ENCODE assay signal across 8 cellular contexts in the genomic region with DNA sequence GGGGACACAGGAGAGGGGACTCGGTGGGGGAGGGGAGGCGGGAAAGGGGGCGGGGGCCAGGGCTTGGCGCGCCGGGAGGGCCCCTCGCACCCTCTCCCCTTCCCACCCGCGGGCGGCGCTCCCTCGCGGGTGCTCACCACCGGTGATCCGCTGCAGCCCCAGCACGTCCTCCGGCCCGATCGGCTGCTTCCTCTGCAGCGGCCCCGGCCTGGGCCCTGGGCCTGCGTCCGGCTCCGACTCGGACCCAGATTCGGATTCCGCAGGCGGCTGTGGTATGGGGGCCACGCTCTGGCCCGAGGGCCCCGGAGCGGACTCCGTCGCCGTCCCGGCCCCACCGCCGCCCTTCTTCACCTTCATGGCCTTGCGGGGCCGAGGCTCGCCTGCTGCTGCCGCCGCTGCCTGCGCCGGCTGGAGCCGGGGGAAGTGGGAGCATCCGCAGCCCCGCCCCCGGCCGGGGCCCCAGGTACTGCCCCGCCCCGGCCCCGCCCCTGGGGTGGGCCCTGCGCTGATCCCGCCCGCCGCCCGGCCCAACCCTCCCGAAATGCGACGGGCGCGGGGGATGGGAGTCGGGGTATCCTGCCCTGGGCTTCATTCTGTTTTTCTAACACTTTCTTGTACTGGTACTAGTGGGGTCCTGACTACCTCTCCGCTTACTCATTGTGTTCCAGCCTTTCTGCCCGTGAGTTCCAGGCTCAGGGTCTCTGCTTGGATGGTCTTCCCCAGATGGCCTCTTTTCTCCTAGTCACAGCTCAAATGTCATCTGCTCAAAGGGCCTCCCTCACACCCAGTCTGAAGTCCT. TPM values are rescaled to one million over a fixed set of nuclear protein-coding genes. Genes with fewer than 3 reads are reported as not detected.
A peak's percentile ranks its signal among the peaks of the same experiment; 100 is the strongest.
DNase-seq lines count a peak whose midpoint lies in the region; ATAC-seq and TF ChIP-seq lines count a peak whose summit lies in the region.

Gene UNC119 (minus strand): TSS at position 424 of the 799 bp plus-strand sequence. CDS start 67 bp downstream, at position 357.

- ATAC-seq in HG03025 (IDR thresholded peaks at IDR 0.05; ENCODE audit: low FRiP score, unreplicated experiment), result no peak

- POLR2A ChIA-PET in HEK293 (lab: Yijun Ruan, JAX), result interaction anchor here (0.7 to 8.9 kb wide), 4 partner anchors 19 to 167 kb away, joined by 3 to 68 read pairs (median 7); partner anchors contain the start of genes BLTP2, PIGS and RPL23A

- peak within 1 kb of the TSS; percentile 83; the same call in 1 of the 2 replicates for H3K27ac ChIP-seq in HEK293 (ENCODE audit: extremely low read depth, low read depth, low read length)
- no peak within 1 kb of the TSS for H3K27ac ChIP-seq in brain microvascular endothelial cell
- H3K27ac ChIP-seq in iPS-20b (ENCODE audit: low read length), result no peak within 1 kb of the TSS
- no peak within 1 kb of the TSS for H3K27ac ChIP-seq in skeletal muscle tissue (ENCODE audit: low read depth, low read length)

- no peaks in the 10 kb centered on the region for H3K27me3 ChIP-seq in brain microvascular endothelial cell (replicated peaks)
- H3K27me3 ChIP-seq in iPS-20b (ENCODE audit: insufficient read depth, low read length), result peaks cover 6% of the 10 kb centered on the region; the same call in 1 of the 2 replicates
- no peaks in the 10 kb centered on the region for H3K27me3 ChIP-seq in skeletal muscle tissue (ENCODE audit: control insufficient read depth in 3 of 3, insufficient read depth in 3 of 3, low read length in 3 of 3)

- CTCF ChIA-PET in HEK293 (lab: Yijun Ruan, JAX), result interaction anchor here (1.2 to 6.8 kb wide), 6 partner anchors 12 to 91 kb away, joined by 4 to 46 read pairs (median 11); partner anchors contain the start of genes PIGS and RSKR

- in situ Hi-C loops in brain microvascular endothelial cell (cut with HindIII; ENCODE audit: low pct_ligation_motif_present, low sequenced_read_pairs), result no loop called here

- H3K4me3 ChIP-seq in HEK293 (ENCODE audit: low read depth, low read length) (peak within 1 kb of the TSS; percentile 74), brain microvascular endothelial cell (ENCODE audit: low read depth, low read length) (peak within 1 kb of the TSS; percentile 67), iPS-20b (ENCODE audit: low read length) (peak within 1 kb of the TSS; percentile 80), skeletal muscle tissue (ENCODE audit: low read length in 3 of 3) (peak within 1 kb of the TSS; percentile 54 to 74 (median 68))

- H3K9ac ChIP-seq in ES-I3 (ENCODE audit: low read depth, low read length) (peak within 1 kb of the TSS; percentile 82), iPS-20b (ENCODE audit: low read depth, low read length) (peak within 1 kb of the TSS; percentile 70; the same call in 1 of the 2 replicates), skeletal muscle tissue (ENCODE audit: low read depth in 1 of 3, low read length in 3 of 3) (peak within 1 kb of the TSS in 2 of 3 donors; percentile 53 to 78)

- H3K9me3 ChIP-seq in ES-I3 (ENCODE audit: control insufficient read depth, insufficient read depth, low read length), result no peaks in the 10 kb centered on the region
- H3K9me3 ChIP-seq in HEK293 (ENCODE audit: control insufficient read depth, insufficient read depth, low read depth, low read length), result no peaks in the 10 kb centered on the region
- no peaks in the 10 kb centered on the region for H3K9me3 ChIP-seq in iPS-20b (ENCODE audit: insufficient read depth, low read depth, low read length)
- H3K9me3 ChIP-seq in skeletal muscle tissue (ENCODE audit: control insufficient read depth in 3 of 3, low read length in 3 of 3), result no peaks in the 10 kb centered on the region

- H3K36me3 ChIP-seq in ES-I3 (ENCODE audit: insufficient read depth, low read length) (peaks cover 6% of the 10 kb centered on the region; the same call in 1 of the 2 replicates), HEK293 (ENCODE audit: control insufficient read depth in 2 of 2, insufficient read depth in 1 of 2, low read length in 2 of 2) (peaks cover 36 to 51% of the 10 kb centered on the region in 2 experiments), brain microvascular endothelial cell (replicated peaks) (peaks cover 34% of the 10 kb centered on the region), iPS-20b (ENCODE audit: insufficient read depth, low read depth, low read length) (peaks cover 44% of the 10 kb centered on the region), skeletal muscle tissue (ENCODE audit: control insufficient read depth in 3 of 3, insufficient read depth in 3 of 3, low read length in 3 of 3) (peaks cover 30 to 38% (median 35%) of the 10 kb centered on the region in 3 donors)

- DNase-seq in NCI-H146 treated with DMSO at 0.1 percent for 48 hours (lab: John Stamatoyannopoulos, UW; ENCODE audit: unreplicated experiment) (peak; percentile 36), UCSD-AML1 (lab: John Stamatoyannopoulos, UW; ENCODE audit: unreplicated experiment) (peak; percentile 87), brain microvascular endothelial cell (peak; percentile 35)

- 0 out of 2 replicates have a peak, but pooled peaks cover 6% of the 10 kb centered on the region for H3K4me1 ChIP-seq in ES-I3 (ENCODE audit: insufficient read depth, low read length)
- peaks cover 14% of the 10 kb centered on the region for H3K4me1 ChIP-seq in HEK293 (ENCODE audit: control insufficient read depth, insufficient read depth, low read length)
- H3K4me1 ChIP-seq in iPS-20b (ENCODE audit: insufficient read depth, low read length), result peaks cover 7% of the 10 kb centered on the region; the same call in 1 of the 2 replicates
- H3K4me1 ChIP-seq in skeletal muscle tissue (ENCODE audit: control insufficient read depth in 3 of 3, insufficient read depth in 3 of 3, low read length in 3 of 3), result peaks cover 7 to 17% (median 15%) of the 10 kb centered on the region in 3 donors

- peak; percentile 20; the same call in 1 of the 2 replicates for TF ChIP-seq CTCF in HEK293 (tag by site-specific recombination; IDR thresholded peaks at IDR 0.05)
- no peak for TF ChIP-seq CTCF in brain microvascular endothelial cell (IDR thresholded peaks at IDR 0.05; ENCODE audit: low read depth, low read length, missing control alignments)

TF ChIP-seq in HEK293, 187 proteins besides CTCF, POLR2A, EP300 and RAD21 (continues in another document):
- no peak for TF ChIP-seq ZNF391 (tag by site-specific recombination; IDR thresholded peaks at IDR 0.05; ENCODE audit: borderline replicate concordance, low read depth)
- peak; percentile 84 for TF ChIP-seq SP3 (tag by site-specific recombination; IDR thresholded peaks at IDR 0.05)
- peak; percentile 54; the same call in 1 of the 2 replicates for TF ChIP-seq KLF9 (tag by site-specific recombination; IDR thresholded peaks at IDR 0.05; ENCODE audit: low read depth)
- no peak for TF ChIP-seq ZNF560 (tag by site-specific recombination; IDR thresholded peaks at IDR 0.05; ENCODE audit: borderline replicate concordance)
- TF ChIP-seq ZNF202 (tag by site-specific recombination; IDR thresholded peaks at IDR 0.05; ENCODE audit: borderline replicate concordance), result no peak
- TF ChIP-seq ZNF580 (tag by site-specific recombination; IDR thresholded peaks at IDR 0.05), result 0 out of 2 replicates have a peak, but pooled peaks have one; percentile 28
- TF ChIP-seq ZNF692 (tag by site-specific recombination; IDR thresholded peaks at IDR 0.05), result peak; percentile 80
- peak; percentile 64 for TF ChIP-seq ZNF423 (tag by site-specific recombination; IDR thresholded peaks at IDR 0.05)
- peak; percentile 39; the same call in 1 of the 2 replicates for TF ChIP-seq ZNF610 (tag by site-specific recombination; IDR thresholded peaks at IDR 0.05; ENCODE audit: borderline replicate concordance)
- peak; percentile 81; the same call in 1 of the 2 replicates for TF ChIP-seq ZBTB20 (tag by site-specific recombination; IDR thresholded peaks at IDR 0.05)
- TF ChIP-seq KLF10 (tag by site-specific recombination; IDR thresholded peaks at IDR 0.05), result peak; percentile 54; the same call in 1 of the 2 replicates
- TF ChIP-seq ZNF624 (tag by site-specific recombination; IDR thresholded peaks at IDR 0.05), result no peak
- TF ChIP-seq KLF1 (tag by site-specific recombination; IDR thresholded peaks at IDR 0.05), result peak; percentile 22; the same call in 1 of the 2 replicates
- TF ChIP-seq ZNF223 (tag by site-specific recombination; IDR thresholded peaks at IDR 0.05), result 0 out of 2 replicates have a peak, but pooled peaks have one; percentile 12
- peak; percentile 79 for TF ChIP-seq KLF8 (tag by site-specific recombination; IDR thresholded peaks at IDR 0.05)
- no peak for TF ChIP-seq ZNF404 (tag by site-specific recombination; IDR thresholded peaks at IDR 0.05)
- TF ChIP-seq ZNF660 (tag by site-specific recombination; IDR thresholded peaks at IDR 0.05), result peak; percentile 75; the same call in 1 of the 2 replicates
- TF ChIP-seq, protein P1, sequence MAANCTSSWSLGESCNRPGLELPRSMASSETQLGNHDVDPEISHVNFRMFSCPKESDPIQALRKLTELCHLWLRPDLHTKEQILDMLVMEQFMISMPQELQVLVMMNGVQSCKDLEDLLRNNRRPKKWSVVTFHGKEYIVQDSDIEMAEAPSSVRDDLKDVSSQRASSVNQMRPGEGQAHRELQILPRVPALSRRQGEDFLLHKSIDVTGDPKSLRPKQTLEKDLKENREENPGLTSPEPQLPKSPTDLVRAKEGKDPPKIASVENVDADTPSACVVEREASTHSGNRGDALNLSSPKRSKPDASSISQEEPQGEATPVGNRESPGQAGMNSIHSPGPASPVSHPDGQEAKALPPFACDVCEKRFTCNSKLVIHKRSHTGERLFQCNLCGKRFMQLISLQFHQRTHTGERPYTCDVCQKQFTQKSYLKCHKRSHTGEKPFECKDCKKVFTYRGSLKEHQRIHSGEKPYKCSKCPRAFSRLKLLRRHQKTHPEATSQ (tag by site-specific recombination; IDR thresholded peaks at IDR 0.05), result peak; percentile 72; the same call in 1 of the 2 replicates
- TF ChIP-seq ZNF37A (tag by site-specific recombination; IDR thresholded peaks at IDR 0.05), result 0 out of 2 replicates have a peak, but pooled peaks have one; percentile 7

RNA-seq across cellular contexts. Expression of gene UNC119, which starts in this region (rescaled TPM):
- 5.7 TPM for total RNA-seq in skeletal muscle tissue

Comparison
In these comparisons a context has a peak if more than half of its experiments do, and no peak if none do; other contexts are left out.
1. DNase-seq: peak in every context shown above with its lines; median percentile 87 in UCSD-AML1; 36 in NCI-H146 treated with DMSO at 0.1 percent for 48 hours; 35 in brain microvascular endothelial cell.